Comparison of ENCODE assay signal across 8 cellular contexts in the genomic region with DNA sequence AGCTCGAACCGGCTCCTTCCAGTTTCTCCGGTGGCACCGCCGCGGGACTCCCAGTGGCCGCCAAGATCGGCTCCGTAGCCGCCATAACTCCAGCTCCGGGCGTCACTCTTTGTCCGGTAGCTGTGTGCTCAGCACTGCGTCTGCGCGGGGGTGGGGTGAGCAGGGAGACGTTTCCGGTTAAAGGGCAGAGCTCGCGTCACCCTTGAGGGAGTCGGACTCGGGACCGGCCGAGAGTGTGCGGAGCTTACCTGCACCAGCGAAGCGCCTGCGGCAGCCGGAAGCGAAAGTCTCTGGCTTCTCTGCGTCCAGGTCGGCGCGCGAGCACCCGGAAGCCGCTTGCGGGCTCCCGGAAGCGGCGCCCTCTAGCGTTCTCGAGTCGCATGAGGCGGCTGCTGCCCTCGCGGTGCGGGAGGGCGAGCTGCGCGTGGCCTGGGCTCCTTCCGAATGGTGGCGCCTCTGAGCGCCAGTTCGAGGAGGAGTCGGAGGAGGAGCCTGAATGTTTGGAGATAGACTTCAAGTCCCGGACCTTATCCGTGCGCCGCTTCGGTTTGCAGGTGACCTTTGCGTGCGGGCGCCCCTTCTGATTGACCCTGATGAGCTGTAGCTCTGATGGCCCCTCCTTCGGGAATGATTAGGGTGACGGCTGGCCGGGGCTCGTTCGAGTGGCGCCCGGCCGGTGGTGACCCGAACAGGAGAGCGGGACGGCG. TPM values are rescaled to one million over a fixed set of nuclear protein-coding genes. Genes with fewer than 3 reads are reported as not detected.
DNase-seq lines count a peak whose midpoint lies in the region; ATAC-seq and TF ChIP-seq lines count a peak whose summit lies in the region.

A gene (minus strand): TSS at position 303 of the 707 bp plus-strand sequence. CDS start 218 bp downstream, at position 85.

- H3K9me3 ChIP-seq in PC-3 (ENCODE audit: low read length), result no peaks in the 10 kb centered on the region

- peak; percentile 94 for DNase-seq in DMS53 treated with DMSO at 0.1 percent for 48 hours (lab: John Stamatoyannopoulos, UW; ENCODE audit: unreplicated experiment)
- DNase-seq in Jurkat, Clone E6-1 (ENCODE audit: low read depth, low spot score), result peak; percentile 98
- peak; percentile 99 for DNase-seq in PC-3
- peak; percentile 97 for DNase-seq in activated T-cell treated with anti-CD3 and anti-CD28 coated beads for 48 hours (ENCODE audit: low read depth)
- DNase-seq in epithelial cell of prostate (ENCODE audit: low read depth, low spot score), result peak; percentile 94
- DNase-seq in mucosa of gallbladder (ENCODE audit: low spot score), result peak; percentile 96
- DNase-seq in stimulated activated CD8-positive, alpha-beta memory T cell treated with anti-CD3 and anti-CD28 coated beads, Interleukin-4, amount 100 ng/mL, for 4 hours (ENCODE audit: low read depth in 2 of 2, low spot score in 1 of 2), result peak; percentile 77 to 92

- no peaks in the 10 kb centered on the region for H3K36me3 ChIP-seq in PC-3 (ENCODE audit: low read depth, low read length)

- no TSS peak for BruUV-seq in PC-3 (replicated peaks; lab: Mats Ljungman, UMichigan)

- H3K9me2 ChIP-seq in PC-3 (replicated peaks; ENCODE audit: low read length), result no peaks in the 10 kb centered on the region

- peak within 1 kb of the TSS; percentile 95 for H3K4me3 ChIP-seq in Jurkat, Clone E6-1 (ENCODE audit: low read length)
- H3K4me3 ChIP-seq in PC-3 (ENCODE audit: low read length), result peak within 1 kb of the TSS; percentile 95

- peak within 1 kb of the TSS; percentile 93 for H3K27ac ChIP-seq in PC-3 (ENCODE audit: low read length)
- peak within 1 kb of the TSS; percentile 99 for H3K27ac ChIP-seq in epithelial cell of prostate

- peak within 1 kb of the TSS; percentile 96 for H2AFZ ChIP-seq in PC-3 (ENCODE audit: low read length)

- CTCF ChIA-PET in PC-3 (lab: Charles Lee), result interaction anchor here (0.6 to 3.7 kb wide), 8 partner anchors 13 to 212 kb away, joined by 3 to 36 read pairs (median 4); a partner anchor contains a TSS

- H3K4me1 ChIP-seq in PC-3 (ENCODE audit: insufficient read depth, low read length), result peaks cover 13% of the 10 kb centered on the region

- POLR2A ChIA-PET in PC-3 (lab: Charles Lee; ENCODE audit: unreplicated experiment), result interaction anchor here (0.5 to 2.5 kb wide), 7 partner anchors 37 to 229 kb away, joined by 3 to 27 read pairs (median 4); a partner anchor contains a TSS

- no peaks in the 10 kb centered on the region for H4K20me1 ChIP-seq in PC-3 (ENCODE audit: low read length)

- H3K79me2 ChIP-seq in PC-3 (ENCODE audit: low read length), result peaks cover 31% of the 10 kb centered on the region

- H3F3A ChIP-seq in PC-3 (ENCODE audit: low read length, unreplicated experiment), result no peaks in the 10 kb centered on the region

- peak within 1 kb of the TSS; percentile 98 for H3K9ac ChIP-seq in PC-3 (ENCODE audit: low read length)

- H3K4me2 ChIP-seq in PC-3 (ENCODE audit: low read length), result peak within 1 kb of the TSS; percentile 94

- peak; percentile 94 for TF ChIP-seq CTCF in PC-3 (conservative IDR thresholded peaks at IDR 0.05; ENCODE audit: low read depth, low read length)

- no peaks in the 10 kb centered on the region for H3K27me3 ChIP-seq in PC-3 (ENCODE audit: low read length)

- intact Hi-C loops in PC-3 (cut with micrococcal nuclease), result loop anchor here (2.0 kb wide), 1 partner anchor 38 kb away; no protein-coding TSS in a partner anchor

- ATAC-seq in GM21619 (IDR thresholded peaks at IDR 0.05; ENCODE audit: unreplicated experiment), result peak; percentile 81
- ATAC-seq in PC-3, result peak; percentile 88

RNA-seq across cellular contexts. Expression of the gene that starts here (rescaled TPM):
- polyA plus RNA-seq in Jurkat, Clone E6-1 (2012; ENCODE audit: insufficient read depth, insufficient read length), result 52.5 TPM
- total RNA-seq in PC-3 (2014; rRNA removed) (90.9 and 101 TPM in 2 replicates), mucosa of gallbladder (92.7 TPM)

Comparison
In these comparisons a context has a peak if more than half of its experiments do, and no peak if none do; other contexts are left out.
1. Peak in every context shown above with its lines: DNase-seq, ATAC-seq, H3K4me3 ChIP-seq and H3K27ac ChIP-seq.